In genomic region chr3:172152294-172152649, GRCh38 we compare ENCODE assay signal across 10 cellular contexts.
DNase-seq lines count a peak whose midpoint lies in the region; ATAC-seq and TF ChIP-seq lines count a peak whose summit lies in the region.
"Had no signal": no experiment of that assay in that cellular context is flagged by ENCODE, and none has a peak within 500 bp of the region (broad histone marks: within the 10 kb centered on the region; RNA-seq: fewer than 3 reads in every experiment).

No MANE protein-coding gene starts in this region.

- in situ Hi-C loops in G401 (cut with HindIII; ENCODE audit: low sequenced_read_pairs), result no loop called here

- 47 to 69% (median 66%) methylated on average over 5 of the region's 5 CpGs for WGBS in heart left ventricle, 4 donors

- H3K27me3 Mint-ChIP-seq in nephron (ENCODE audit: low read depth), result no peaks in the 10 kb centered on the region

- intact Hi-C loops in heart left ventricle (cut with DNase I), result loop anchor here in 2 of 10 donors (10.0 kb wide), 2 partner anchors 53 to 107 kb away; no protein-coding TSS in a partner anchor
- intact Hi-C loops in cardiac septum (cut with DNase I), result loop anchor here (2.0 kb wide), 1 partner anchor 111 kb away; no protein-coding TSS in a partner anchor
- intact Hi-C loops in upper lobe of right lung (cut with DNase I), result no loop called here

- peaks cover 78% of the 10 kb centered on the region for H3K4me1 Mint-ChIP-seq in nephron

- no peak for TF ChIP-seq POLR2A in heart left ventricle (IDR thresholded peaks at IDR 0.05)

- H3K27me3 ChIP-seq in heart left ventricle (no peaks in the 10 kb centered on the region), upper lobe of right lung (no peaks in the 10 kb centered on the region)

- H3K9me3 ChIP-seq in heart left ventricle, result no peaks in the 10 kb centered on the region
- no peaks in the 10 kb centered on the region for H3K9me3 ChIP-seq in upper lobe of right lung

- H3K36me3 ChIP-seq in heart left ventricle (no peaks in the 10 kb centered on the region), upper lobe of right lung (no peaks in the 10 kb centered on the region)

- peak overlapping the region; percentile 95 to 97 (median 95) for H3K27ac Mint-ChIP-seq in nephron
- H3K27ac Mint-ChIP-seq: memory B cell had no signal

- H3K27ac ChIP-seq in heart left ventricle, result peak overlapping the region; percentile 69 to 90 (median 86)
- peak overlapping the region; percentile 80 for H3K27ac ChIP-seq in upper lobe of right lung

- H3K4me3 ChIP-seq in heart left ventricle (no peak overlapping the region), upper lobe of right lung (no peak overlapping the region)

- no peak for TF ChIP-seq CTCF in heart left ventricle (IDR thresholded peaks at IDR 0.05)
- TF ChIP-seq CTCF in nephron (IDR thresholded peaks at IDR 0.05; ENCODE audit: unreplicated experiment in 3 of 3), result no peak
- TF ChIP-seq CTCF in upper lobe of right lung (IDR thresholded peaks at IDR 0.05), result no peak

- H3K9me3 Mint-ChIP-seq in nephron, result no peaks in the 10 kb centered on the region
- H3K9me3 Mint-ChIP-seq: memory B cell had no signal

- no peak for ATAC-seq in heart left ventricle
- no peak for ATAC-seq in upper lobe of right lung

- no peaks in the 10 kb centered on the region for H3K36me3 Mint-ChIP-seq in nephron (ENCODE audit: low read depth)
- H3K36me3 Mint-ChIP-seq: memory B cell had no signal

- H3K4me3 Mint-ChIP-seq in nephron, result peak overlapping the region in 1 of 3 experiments; percentile 13
- H3K4me3 Mint-ChIP-seq: memory B cell had no signal

- no peak for DNase-seq in heart left ventricle
- no peak for DNase-seq in cardiac septum (ENCODE audit: low spot score)
- peak; percentile 53 for DNase-seq in dermis blood vessel endothelial cell
- DNase-seq in upper lobe of right lung, result no peak
- DNase-seq in activated T-cell treated with anti-CD3 and anti-CD28 coated beads for 4 hours, result no peak
- DNase-seq in G401 (ENCODE audit: low spot score), result no peak
- no peak for DNase-seq in stimulated activated naive CD4-positive, alpha-beta T cell treated with Interleukin-2 at 50 U/mL for 16 hours (lab: John Stamatoyannopoulos, UW)
- DNase-seq: stimulated activated CD4-positive, alpha-beta T cell treated with anti-CD3 and anti-CD28 coated beads, Interleukin-2, amount 100 ng/mL, for 24 hours had no signal

- H3K4me1 ChIP-seq in heart left ventricle, result peaks cover 22 to 91% (median 58%) of the 10 kb centered on the region in 12 donors
- peaks cover 45% of the 10 kb centered on the region for H3K4me1 ChIP-seq in upper lobe of right lung
